ENCODE assay signal across 8 cellular contexts in genomic region chr3:15333099-15333956, GRCh38. TPM values are rescaled to one million over a fixed set of nuclear protein-coding genes. Genes with fewer than 3 reads are reported as not detected.
DNase-seq lines count a peak whose midpoint lies in the region; ATAC-seq and TF ChIP-seq lines count a peak whose summit lies in the region.

No MANE protein-coding gene starts in this region.

- no peaks in the 10 kb centered on the region for H3K9me3 ChIP-seq in Peyer's patch
- no peaks in the 10 kb centered on the region for H3K9me3 ChIP-seq in parathyroid adenoma (ENCODE audit: control insufficient read depth, low read length)

- peak overlapping the region; percentile 98 for H2AFZ ChIP-seq in parathyroid adenoma

- no peak overlapping the region for H3K9ac ChIP-seq in parathyroid adenoma

- peak overlapping the region; percentile 71 for H3K4me3 ChIP-seq in GM06990 (replicated peaks; ENCODE audit: low read depth, low read length)
- H3K4me3 ChIP-seq in Peyer's patch: peak overlapping the region in 2 of 4 donors; percentile 95 to 96
- H3K4me3 ChIP-seq in epithelial cell of esophagus (ENCODE audit: low read length): no peak overlapping the region
- peak overlapping the region; percentile 78 for H3K4me3 ChIP-seq in parathyroid adenoma (ENCODE audit: low read depth, low read length)

- ATAC-seq in HG03571 (IDR thresholded peaks at IDR 0.05; ENCODE audit: unreplicated experiment) (no peak), HG03280 (IDR thresholded peaks at IDR 0.05; ENCODE audit: unreplicated experiment) (no peak), HG02678 (IDR thresholded peaks at IDR 0.05; ENCODE audit: unreplicated experiment) (no peak)

- TF ChIP-seq CTCF in GM06990 (IDR thresholded peaks at IDR 0.05; ENCODE audit: insufficient read depth, low read length, poor library complexity, severe bottlenecking): no peak
- TF ChIP-seq CTCF in Peyer's patch (IDR thresholded peaks at IDR 0.05): no peak
- no peak for TF ChIP-seq CTCF in epithelial cell of esophagus (IDR thresholded peaks at IDR 0.05; ENCODE audit: insufficient read depth, low read depth, low read length, missing control alignments)
- TF ChIP-seq CTCF in parathyroid adenoma (IDR thresholded peaks at IDR 0.05): no peak

- peaks cover 9% of the 10 kb centered on the region for H3K79me2 ChIP-seq in parathyroid adenoma

- H3K4me2 ChIP-seq in parathyroid adenoma (ENCODE audit: low read length): peak overlapping the region; percentile 93

- no peak for DNase-seq in GM06990 (ENCODE audit: extremely low read depth, insufficient read length)
- no peak for DNase-seq in Peyer's patch
- DNase-seq in epithelial cell of esophagus (ENCODE audit: low read depth): peak; percentile 13
- DNase-seq in stimulated activated CD8-positive, alpha-beta memory T cell treated with anti-CD3 and anti-CD28 coated beads, Interleukin-4, amount 100 ng/mL, for 48 hours: no peak

- peaks cover 0 to 4% (median 2%) of the 10 kb centered on the region in 4 donors for H3K4me1 ChIP-seq in Peyer's patch
- H3K4me1 ChIP-seq in parathyroid adenoma: peaks cover 30% of the 10 kb centered on the region

- H3K27ac ChIP-seq in Peyer's patch (peak overlapping the region in 3 of 4 donors; percentile 88 to 96 (median 90)), parathyroid adenoma (peak overlapping the region; percentile 90)

- no peaks in the 10 kb centered on the region; the same call in 1 of the 2 replicates for H3K36me3 ChIP-seq in GM06990 (ENCODE audit: control insufficient read depth, insufficient read depth, low read length)
- H3K36me3 ChIP-seq in Peyer's patch: no peaks in the 10 kb centered on the region
- H3K36me3 ChIP-seq in parathyroid adenoma (ENCODE audit: control insufficient read depth, insufficient read depth, low read length): no peaks in the 10 kb centered on the region

- no peak for TF ChIP-seq POLR2A in Peyer's patch (IDR thresholded peaks at IDR 0.05)

- H3K27me3 ChIP-seq in GM06990 (replicated peaks; ENCODE audit: control insufficient read depth, insufficient read depth, low read length): no peaks in the 10 kb centered on the region
- no peaks in the 10 kb centered on the region for H3K27me3 ChIP-seq in Peyer's patch
- no peaks in the 10 kb centered on the region for H3K27me3 ChIP-seq in parathyroid adenoma (ENCODE audit: control insufficient read depth, insufficient read depth, low read length)

RNA-seq across cellular contexts. Expression of gene SH3BP5, which starts 0.9 kb away (rescaled TPM):
- 10 to 100 TPM; 12.8 to 64.4 (median 16.0) TPM for total RNA-seq in Peyer's patch
